Comparison of ENCODE assay signal across 8 cellular contexts in genomic region chr17:50094753-50095616, GRCh38. TPM values are rescaled to one million over a fixed set of nuclear protein-coding genes. Genes with fewer than 3 reads are reported as not detected.
DNase-seq lines count a peak whose midpoint lies in the region; ATAC-seq, FAIRE-seq and TF ChIP-seq lines count a peak whose summit lies in the region.

TSS of gene PDK2 (plus strand) at chr17:50095351. CDS start at chr17:50095436, 85 bp downstream.

- peaks cover 0 to 4% of the 10 kb centered on the region in 2 donors for H3K27me3 Mint-ChIP-seq in natural killer cell (ENCODE audit: low read depth in 2 of 2)

- peak; percentile 97 for DNase-seq in EL
- DNase-seq in H54 (ENCODE audit: insufficient read length, low spot score) = peak; percentile 94
- DNase-seq in LoVo (ENCODE audit: low spot score) = peak; percentile 95
- peak; percentile 96 for DNase-seq in RWPE2 (ENCODE audit: low spot score)
- DNase-seq in activated T-helper 9 cell treated with anti-CD3 and anti-CD28 coated beads, Interleukin-2, amount 50 U/mL, for 16 hours (ENCODE audit: low read depth) = peak; percentile 95
- DNase-seq in fibroblast of mammary gland (ENCODE audit: low read depth) = peak; percentile 91
- peak; percentile 96 for DNase-seq in natural killer cell
- peak; percentile 91 to 98 (median 96) for DNase-seq in stimulated activated naive CD4-positive, alpha-beta T cell (lab: John Stamatoyannopoulos, UW)

- TF ChIP-seq CTCF in RWPE2 (IDR thresholded peaks at IDR 0.05; ENCODE audit: poor library complexity, severe bottlenecking) (peak; percentile 15), fibroblast of mammary gland (conservative IDR thresholded peaks at IDR 0.05; ENCODE audit: control insufficient read depth, insufficient read depth, low read depth, low read length) (no peak), natural killer cell (IDR thresholded peaks at IDR 0.05) (no peak)

- no peaks in the 10 kb centered on the region for H3K27me3 ChIP-seq in RWPE2 (ENCODE audit: insufficient read depth, poor library complexity, severe bottlenecking)

- no peaks in the 10 kb centered on the region for H3K9me3 ChIP-seq in RWPE2 (ENCODE audit: severe bottlenecking)

- H3K27ac ChIP-seq in RWPE2 (ENCODE audit: poor library complexity, severe bottlenecking) = peak within 1 kb of the TSS; percentile 55

- no peaks in the 10 kb centered on the region for H3K36me3 Mint-ChIP-seq in natural killer cell

- ATAC-seq in RWPE2 (ENCODE audit: low read depth) = peak; percentile 73
- ATAC-seq in natural killer cell = peak; percentile 90 to 99 (median 91)

- H3K36me3 ChIP-seq in RWPE2 (ENCODE audit: low read depth) = peaks cover 12% of the 10 kb centered on the region

- peaks cover 41 to 47% of the 10 kb centered on the region in 2 donors for H3K4me1 Mint-ChIP-seq in natural killer cell

- H3K4me1 ChIP-seq in RWPE2 (ENCODE audit: insufficient read depth, poor library complexity, severe bottlenecking) = peaks cover 3% of the 10 kb centered on the region

- FAIRE-seq in H54 (lab: Jason Lieb, UNC) = no peak

- no peaks in the 10 kb centered on the region for H3K9me3 Mint-ChIP-seq in natural killer cell

- peak; percentile 43; the same call in 1 of the 2 replicates for TF ChIP-seq POLR2A in H54 (IDR thresholded peaks at IDR 0.05; ENCODE audit: low read depth, low read length)

- intact Hi-C loops in natural killer cell (cut with micrococcal nuclease) = loop anchor here (2.0 to 10.0 kb wide), 3 partner anchors 57 to 200 kb away; partner anchors contain the start of gene PPP1R9B

- peak within 1 kb of the TSS; percentile 96 to 98 for H3K27ac Mint-ChIP-seq in natural killer cell

- peak within 1 kb of the TSS; percentile 52 for H3K4me3 ChIP-seq in RWPE2 (ENCODE audit: severe bottlenecking)
- H3K4me3 ChIP-seq in fibroblast of mammary gland (ENCODE audit: control insufficient read depth, low read depth, low read length) = peak within 1 kb of the TSS; percentile 68

- peak within 1 kb of the TSS; percentile 95 for H3K4me3 Mint-ChIP-seq in natural killer cell

RNA-seq across cellular contexts. Expression of gene PDK2, which starts in this region (rescaled TPM):
- total RNA-seq in natural killer cell = 10 to 100 TPM; 23.2 to 32.9 (median 23.6) TPM

Comparison
In these comparisons a context has a peak if more than half of its experiments do, and no peak if none do; other contexts are left out.
1. Peak in every context shown above with its lines: DNase-seq, ATAC-seq, H3K4me3 ChIP-seq and H3K27ac ChIP-seq.